ENCODE assay signal across 9 cellular contexts in genomic region chr16:17471745-17472075, GRCh38. TPM values are rescaled to one million over a fixed set of nuclear protein-coding genes. Genes with fewer than 3 reads are reported as not detected.
DNase-seq lines count a peak whose midpoint lies in the region; ATAC-seq, FAIRE-seq and TF ChIP-seq lines count a peak whose summit lies in the region.
"Had no signal": no experiment of that assay in that cellular context is flagged by ENCODE, and none has a peak within 500 bp of the region (broad histone marks: within the 10 kb centered on the region; RNA-seq: fewer than 3 reads in every experiment).

No MANE protein-coding gene starts in this region.

- H3K27ac Mint-ChIP-seq in brain (peak overlapping the region; percentile 64 to 95 (median 69)), natural killer cell (peak overlapping the region; percentile 74 to 83)

- H3K36me3 ChIP-seq in HepG2 (replicated peaks in 1 of 2; ENCODE audit: control insufficient read depth in 1 of 2, insufficient read depth in 2 of 2, low read length in 2 of 2), result no peaks in the 10 kb centered on the region
- no peaks in the 10 kb centered on the region for H3K36me3 ChIP-seq in right lobe of liver
- H3K36me3 ChIP-seq in kidney (ENCODE audit: control insufficient read depth in 1 of 2, insufficient read depth in 2 of 2, low read length in 2 of 2), result no peaks in the 10 kb centered on the region

- H3K4me3 Mint-ChIP-seq in brain (peak overlapping the region; percentile 63 to 85 (median 84)), natural killer cell (peak overlapping the region; percentile 60)

- no peaks in the 10 kb centered on the region for H3K9me3 ChIP-seq in HepG2 (ENCODE audit: low read length)
- H3K9me3 ChIP-seq in right lobe of liver, result no peaks in the 10 kb centered on the region
- H3K9me3 ChIP-seq in kidney (ENCODE audit: control insufficient read depth in 1 of 2, low read length in 2 of 2), result no peaks in the 10 kb centered on the region

- intact Hi-C loops in HepG2 (cut with micrococcal nuclease; ENCODE audit: unreplicated experiment), result no loop called here
- intact Hi-C loops in right lobe of liver (cut with DNase I), result no loop called here
- intact Hi-C loops in natural killer cell (cut with micrococcal nuclease), result loop anchor here (5.0 kb wide), 2 partner anchors 129 to 244 kb away; no protein-coding TSS in a partner anchor
- intact Hi-C loops in kidney (cut with DNase I), result no loop called here

- no peak for TF ChIP-seq POLR2A in HepG2 (IDR thresholded peaks at IDR 0.05; ENCODE audit: insufficient read depth in 1 of 2, low read depth in 2 of 2, low read length in 2 of 2)
- TF ChIP-seq POLR2A in right lobe of liver (IDR thresholded peaks at IDR 0.05), result no peak

- no peaks in the 10 kb centered on the region for H3K4me1 ChIP-seq in HepG2 (ENCODE audit: insufficient read depth, low read length)
- no peaks in the 10 kb centered on the region for H3K4me1 ChIP-seq in right lobe of liver
- H3K4me1 ChIP-seq in kidney (ENCODE audit: control insufficient read depth in 1 of 2, insufficient read depth in 1 of 2, low read depth in 1 of 2, low read length in 2 of 2), result peaks cover 0 to 11% of the 10 kb centered on the region in 2 donors

- no peaks in the 10 kb centered on the region; the same call in 1 of the 2 replicates for H4K20me1 ChIP-seq in HepG2 (ENCODE audit: insufficient read depth, low read length)

- peaks cover 19% of the 10 kb centered on the region for H3K27me3 Mint-ChIP-seq in brain
- no peaks in the 10 kb centered on the region for H3K27me3 Mint-ChIP-seq in natural killer cell (ENCODE audit: low read depth in 2 of 2)

- no peak overlapping the region for H3K4me2 ChIP-seq in HepG2 (ENCODE audit: low read depth, low read length)

- BruUV-seq in HepG2 (replicated peaks; lab: Mats Ljungman, UMichigan), result no TSS peak

- FAIRE-seq in HepG2 (lab: Jason Lieb, UNC), result peak; percentile 50
- FAIRE-seq in kidney (lab: Jason Lieb, UNC), result no peak

- TF ChIP-seq RAD21 in HepG2 (CRISPR knock-in tag; IDR thresholded peaks at IDR 0.05), result no peak

- H3K79me2 ChIP-seq in HepG2 (ENCODE audit: insufficient read depth, low read length), result no peaks in the 10 kb centered on the region

- H3K9me3 Mint-ChIP-seq in brain, result peaks cover 0 to 4% (median 0%) of the 10 kb centered on the region in 5 experiments
- no peaks in the 10 kb centered on the region for H3K9me3 Mint-ChIP-seq in natural killer cell

- peaks cover 50% of the 10 kb centered on the region for H3K4me1 Mint-ChIP-seq in brain
- peaks cover 54 to 55% of the 10 kb centered on the region in 2 donors for H3K4me1 Mint-ChIP-seq in natural killer cell

- in situ Hi-C loops in HepG2 (cut with HindIII; ENCODE audit: extremely low pct_ligation_motif_present, low pct_unique_long_range_greater_than_20kb), result loop anchor here (25.0 kb wide), 1 partner anchor 609 kb away; no protein-coding TSS in a partner anchor

- no peak overlapping the region for H3K4me3 ChIP-seq in HepG2 (replicated peaks in 1 of 3; ENCODE audit: insufficient read depth in 1 of 3, low read depth in 2 of 3, low read length in 3 of 3)
- H3K4me3 ChIP-seq in right lobe of liver, result no peak overlapping the region
- H3K4me3 ChIP-seq in kidney (ENCODE audit: low read length in 2 of 2), result no peak overlapping the region

- CTCF ChIA-PET in HepG2 (lab: Yijun Ruan, JAX; ENCODE audit: low intra/inter-chr PET ratio, low total read pairs), result no interaction called here

- POLR2A ChIA-PET in HepG2 (lab: Yijun Ruan, JAX), result no interaction called here

- DNase-seq in HepG2 (ENCODE audit: low spot score) (no peak), right lobe of liver (no peak), natural killer cell (no peak), ecto neural progenitor cell (ENCODE audit: low spot score) (no peak), kidney (no peak)
- DNase-seq: DMS53 had no signal

- ATAC-seq in HepG2 (no peak), right lobe of liver (no peak), natural killer cell (no peak), HG03139 (IDR thresholded peaks at IDR 0.05; ENCODE audit: unreplicated experiment) (no peak), HG03097 (IDR thresholded peaks at IDR 0.05; ENCODE audit: low FRiP score, unreplicated experiment) (no peak)

- H3K36me3 Mint-ChIP-seq in brain (no peaks in the 10 kb centered on the region), natural killer cell (no peaks in the 10 kb centered on the region)

- TF ChIP-seq CTCF in HepG2 (CRISPR knock-in tag; IDR thresholded peaks at IDR 0.05) (no peak), right lobe of liver (IDR thresholded peaks at IDR 0.05) (no peak), brain (conservative IDR thresholded peaks at IDR 0.05) (no peak), natural killer cell (IDR thresholded peaks at IDR 0.05) (no peak), kidney (IDR thresholded peaks at IDR 0.05; ENCODE audit: borderline replicate concordance, extremely low read depth, insufficient read depth) (no peak)

- H3K27me3 ChIP-seq in HepG2 (ENCODE audit: control insufficient read depth in 1 of 2, insufficient read depth in 2 of 2, low read length in 2 of 2) (peaks cover 21 to 78% of the 10 kb centered on the region in 2 experiments), right lobe of liver (no peaks in the 10 kb centered on the region)

- TF ChIP-seq EP300 in HepG2 (IDR thresholded peaks at IDR 0.05; ENCODE audit: low read depth in 2 of 2, low read length in 2 of 2), result no peak
- no peak for TF ChIP-seq EP300 in HepG2 (CRISPR knock-in tag; IDR thresholded peaks at IDR 0.05; ENCODE audit: borderline replicate concordance)

- H3K9ac ChIP-seq in HepG2 (ENCODE audit: insufficient read depth, low read depth, low read length), result no peak overlapping the region
- no peak overlapping the region for H3K9ac ChIP-seq in kidney (ENCODE audit: low read length in 2 of 2)

- H3K27ac ChIP-seq in HepG2 (ENCODE audit: extremely low read length, insufficient read depth, low read length), result no peak overlapping the region
- H3K27ac ChIP-seq in right lobe of liver, result no peak overlapping the region
- H3K27ac ChIP-seq in kidney (ENCODE audit: low read depth in 2 of 2, low read length in 2 of 2), result no peak overlapping the region

- 48% methylated on average over 8 of the region's 8 CpGs for WGBS in HepG2 (ENCODE audit: low lambda C conversion rate)
- 62% methylated on average over 8 of the region's 8 CpGs for WGBS in right lobe of liver (ENCODE audit: insufficient coverage, low coverage, low lambda C conversion rate, missing lambda C conversion rate)

- no peak overlapping the region for H2AFZ ChIP-seq in HepG2 (ENCODE audit: low read length)

TF ChIP-seq in HepG2, 621 proteins besides CTCF, POLR2A, EP300 and RAD21:
- 0 out of 2 replicates have a peak, but pooled peaks have one; percentile 59 for TF ChIP-seq ZNF605 (CRISPR knock-in tag; IDR thresholded peaks at IDR 0.05)
- no peak for TF ChIP-seq KLF6 (CRISPR knock-in tag; IDR thresholded peaks at IDR 0.05)

RNA-seq across cellular contexts. Expression of gene XYLT1, which starts 0.9 kb away (rescaled TPM):
- total RNA-seq in HepG2 (2016; rRNA removed; fragmentation: Illumina TruSeq; extraction: Trizol) (not detected in 2 replicates), right lobe of liver (1 to 10 TPM in 2 of 6 experiments, under 1 TPM in 4; 0.48 to 2.0 (median 0.59) TPM), natural killer cell (10 to 100 TPM; 40.9 to 55.5 (median 43.8) TPM), kidney (7.6 TPM)
- total RNA-seq in HepG2 (2016; cell fraction: cytosol; rRNA removed; fragmentation: Illumina TruSeq; extraction: Trizol; ENCODE audit: low read depth), result not detected in 2 replicates
- not detected in 2 replicates for total RNA-seq in HepG2 (2016; cell fraction: insoluble cytoplasmic fraction; rRNA removed; fragmentation: Illumina TruSeq; extraction: Trizol)
- total RNA-seq in HepG2 (2016; cell fraction: membrane; rRNA removed; fragmentation: Illumina TruSeq; extraction: Trizol), result not detected in 2 replicates
- not detected in 2 replicates for total RNA-seq in HepG2 (2016; cell fraction: nucleus; rRNA removed; fragmentation: Illumina TruSeq; extraction: Trizol)
- polyA plus RNA-seq in HepG2 (2011; rRNA removed) (not detected in 2 replicates), brain (ENCODE audit: insufficient read depth, low read depth, low replicate concordance) (10.4 TPM), kidney (ENCODE audit: insufficient read depth, low read depth, low replicate concordance) (0.52 TPM)
- under 0.01 TPM in 1 of 2 replicates, not detected in the other for polyA plus RNA-seq in HepG2 (2011; cell fraction: cytosol; rRNA removed)
- 0.02 TPM in 2 replicates for polyA plus RNA-seq in HepG2 (2011; cell fraction: nucleus; rRNA removed)
- polyA plus RNA-seq in HepG2 (2012), result not detected in 2 replicates
- not detected in 2 replicates for polyA plus RNA-seq in HepG2 (2016; cell fraction: cytosol; fragmentation: Illumina TruSeq; extraction: Trizol; ENCODE audit: low read depth)
- not detected in 2 replicates for polyA plus RNA-seq in HepG2 (2016; cell fraction: insoluble cytoplasmic fraction; fragmentation: Illumina TruSeq; extraction: Trizol; ENCODE audit: low read depth)
- not detected in 2 replicates for polyA plus RNA-seq in HepG2 (2016; cell fraction: membrane; fragmentation: Illumina TruSeq; extraction: Trizol; ENCODE audit: low read depth)
- polyA plus RNA-seq in HepG2 (2016; cell fraction: nucleus; fragmentation: Illumina TruSeq; extraction: Trizol; ENCODE audit: insufficient read depth, low read depth), result not detected in 2 replicates
- polyA minus RNA-seq in HepG2 (2011; rRNA and poly(A)+ RNA removed; ENCODE audit: low replicate concordance), result 0.89 TPM in 1 of 2 replicates, not detected in the other
- not detected in 2 replicates for polyA minus RNA-seq in HepG2 (2011; cell fraction: cytosol; rRNA and poly(A)+ RNA removed)
- not detected in 2 replicates for polyA minus RNA-seq in HepG2 (2011; cell fraction: nucleus; rRNA and poly(A)+ RNA removed)
